In genomic region chr7:150408393-150409299, GRCh38 we compare ENCODE assay signal across 12 cellular contexts. TPM values are rescaled to one million over a fixed set of nuclear protein-coding genes. Genes with fewer than 3 reads are reported as not detected.
DNase-seq lines count a peak whose midpoint lies in the region; ATAC-seq and TF ChIP-seq lines count a peak whose summit lies in the region.
"Had no signal": no experiment of that assay in that cellular context is flagged by ENCODE, and none has a peak within 500 bp of the region (broad histone marks: within the 10 kb centered on the region; RNA-seq: fewer than 3 reads in every experiment).

No MANE protein-coding gene starts in this region.

- 69 to 91% methylated on average over 5 to 21 of the region's 22 CpGs for WGBS in transverse colon (ENCODE audit: low coverage in 1 of 2), 2 donors

- no peak for TF ChIP-seq EP300 in transverse colon (IDR thresholded peaks at IDR 0.05; ENCODE audit: low read depth)

- ATAC-seq in Right ventricle myocardium inferior, result no peak
- ATAC-seq in left ventricle myocardium superior, result no peak
- peak; percentile 33 for ATAC-seq in HG03175 (IDR thresholded peaks at IDR 0.05; ENCODE audit: unreplicated experiment)
- no peak for ATAC-seq in GM21526 (IDR thresholded peaks at IDR 0.05; ENCODE audit: low FRiP score, unreplicated experiment)
- ATAC-seq in HG02852 (IDR thresholded peaks at IDR 0.05; ENCODE audit: unreplicated experiment), result no peak

- TF ChIP-seq POLR2A in transverse colon (IDR thresholded peaks at IDR 0.05), result no peak

- H3K9me3 ChIP-seq in effector memory CD4-positive, alpha-beta T cell (ENCODE audit: control insufficient read depth, low read length), result no peaks in the 10 kb centered on the region
- no peaks in the 10 kb centered on the region for H3K9me3 ChIP-seq in transverse colon
- no peaks in the 10 kb centered on the region for H3K9me3 ChIP-seq in right atrium auricular region

- H3K4me3 ChIP-seq in effector memory CD4-positive, alpha-beta T cell (ENCODE audit: insufficient read depth, low read depth, low read length, poor library complexity, severe bottlenecking), result no peak overlapping the region
- H3K4me3 ChIP-seq in transverse colon (no peak overlapping the region), right atrium auricular region (no peak overlapping the region)

- DNase-seq in Right ventricle myocardium inferior (ENCODE audit: missing footprints) (peak; percentile 40), left ventricle myocardium superior (no peak), transverse colon (peak; percentile 11), right atrium auricular region (ENCODE audit: low spot score) (no peak)
- no peak for DNase-seq in effector memory CD4-positive, alpha-beta T cell
- DNase-seq: NCI-H2029 had no signal

- peak overlapping the region; percentile 11 for H3K27ac ChIP-seq in effector memory CD4-positive, alpha-beta T cell (ENCODE audit: insufficient read depth, low read length, poor library complexity, severe bottlenecking)
- H3K27ac ChIP-seq in transverse colon (peak overlapping the region in 3 of 4 donors; percentile 6 to 99 (median 28)), right atrium auricular region (no peak overlapping the region)
- H3K27ac ChIP-seq: HL-60 had no signal

- peaks cover 21% of the 10 kb centered on the region for H3K36me3 ChIP-seq in effector memory CD4-positive, alpha-beta T cell (ENCODE audit: control insufficient read depth, insufficient read depth, low read length)
- H3K36me3 ChIP-seq in transverse colon (no peaks in the 10 kb centered on the region), right atrium auricular region (no peaks in the 10 kb centered on the region)

- TF ChIP-seq CTCF in transverse colon (IDR thresholded peaks at IDR 0.05) (no peak), right atrium auricular region (IDR thresholded peaks at IDR 0.05) (no peak)

- intact Hi-C loops in Right ventricle myocardium inferior (cut with DNase I), result no loop called here
- intact Hi-C loops in left ventricle myocardium superior (cut with micrococcal nuclease), result no loop called here
- intact Hi-C loops in transverse colon (cut with DNase I; ENCODE audit: low total_unique reads), result no loop called here

- H3K4me1 ChIP-seq in effector memory CD4-positive, alpha-beta T cell (ENCODE audit: control insufficient read depth, insufficient read depth, low read length, poor library complexity, severe bottlenecking), result peaks cover 22% of the 10 kb centered on the region
- H3K4me1 ChIP-seq in transverse colon (peaks cover 7 to 33% (median 28%) of the 10 kb centered on the region in 4 donors), right atrium auricular region (peaks cover 0 to 28% of the 10 kb centered on the region in 2 donors)

- in situ Hi-C loops in transverse colon (cut with MboI; ENCODE audit: low pct_ligation_motif_present in 1 of 4, low pct_unique_long_range_greater_than_20kb in 1 of 4, low sequenced_read_pairs in 3 of 4), result loop anchor here in 3 of 4 donors (25.0 kb wide), 1 partner anchor 96 kb away; the partner anchor contains the start of genes ACTR3C (in 3 of the 3) and LRRC61 (in 3 of the 3)

- H3K27me3 ChIP-seq in effector memory CD4-positive, alpha-beta T cell (replicated peaks; ENCODE audit: control insufficient read depth, insufficient read depth, low read length, poor library complexity, severe bottlenecking), result no peaks in the 10 kb centered on the region
- H3K27me3 ChIP-seq in transverse colon (no peaks in the 10 kb centered on the region), right atrium auricular region (no peaks in the 10 kb centered on the region)

RNA-seq across cellular contexts. Expression of gene ZNF775, which starts 29.5 kb away (rescaled TPM):
- total RNA-seq in Right ventricle myocardium inferior (3.3 TPM), left ventricle myocardium superior (3.0 TPM), transverse colon (10 to 100 TPM in 3 of 4 donors, 1 to 10 TPM in 1; 8.9 to 75.2 (median 15.2) TPM), right atrium auricular region (1 to 10 TPM; 4.1 to 6.2 TPM)

RNA-seq across cellular contexts. Expression of gene REPIN1, which starts 40.0 kb away (rescaled TPM):
- total RNA-seq in Right ventricle myocardium inferior (111 TPM), left ventricle myocardium superior (131 TPM), transverse colon (100 to 1,000 TPM; 182 to 414 (median 247) TPM), right atrium auricular region (100 to 1,000 TPM in 1 of 2 donors, 10 to 100 TPM in 1; 100.0 to 110 TPM)

RNA-seq across cellular contexts. Expression of gene GIMAP8, which starts 41.8 kb away (rescaled TPM):
- total RNA-seq in Right ventricle myocardium inferior (14.9 TPM), left ventricle myocardium superior (16.2 TPM), transverse colon (1 to 10 TPM; 1.5 to 4.3 (median 2.9) TPM), right atrium auricular region (1 to 10 TPM; 6.6 to 9.6 TPM)
- total RNA-seq: fibroblast of villous mesenchyme, H4 had no signal

Comparison
In these comparisons a context has a peak if more than half of its experiments do, and no peak if none do; other contexts are left out.
1. DNase-seq: peak in Right ventricle myocardium inferior (single experiment) and transverse colon (single experiment); none in left ventricle myocardium superior (single experiment), effector memory CD4-positive, alpha-beta T cell (0 of 3) and right atrium auricular region (single experiment).
2. H3K27ac ChIP-seq: peak in effector memory CD4-positive, alpha-beta T cell (single experiment) and transverse colon (3 of 4); none in right atrium auricular region (0 of 2).